In the genomic region with DNA sequence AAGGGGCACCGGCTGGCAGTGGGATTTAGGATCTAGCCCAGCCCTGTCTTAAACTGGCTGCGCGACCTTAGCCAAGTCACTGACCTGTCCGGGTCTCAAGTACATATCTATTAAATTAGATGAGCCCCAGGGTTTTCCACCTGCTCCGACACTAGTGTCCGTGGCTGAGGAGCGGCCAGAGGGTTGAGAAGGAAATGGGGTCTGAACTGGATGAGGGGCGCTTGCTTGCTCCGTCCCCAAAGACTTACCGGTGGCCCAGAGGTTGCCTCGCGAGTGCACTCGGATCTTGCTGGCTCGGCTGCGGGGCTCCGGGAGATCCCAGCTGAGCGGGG, we compare ENCODE assay signal across 8 cellular contexts. TPM values are rescaled to one million over a fixed set of nuclear protein-coding genes. Genes with fewer than 3 reads are reported as not detected.
DNase-seq lines count a peak whose midpoint lies in the region; ATAC-seq, FAIRE-seq and TF ChIP-seq lines count a peak whose summit lies in the region.

No MANE protein-coding gene starts in this region.

- H2AFZ ChIP-seq in H1 (ENCODE audit: low read length): 0 out of 2 replicates have a peak overlapping the region, but pooled peaks have one; percentile 55
- no peak overlapping the region for H2AFZ ChIP-seq in neuronal stem cell (ENCODE audit: low read length)

- no peak for FAIRE-seq in H1 (lab: Jason Lieb, UNC)

- 17% methylated on average over 17 of the region's 17 CpGs; no CpG with 5 or more reads in 1 of the 2 experiments for WGBS in H1 (ENCODE audit: extremely low coverage in 1 of 2, insufficient coverage in 1 of 2, insufficient read length in 1 of 2, insufficient replicate concordance in 2 of 2, low coverage in 1 of 2, low lambda C conversion rate in 2 of 2, missing lambda C conversion rate in 1 of 2), 2 experiments
- no CpG with 5 or more reads among the region's 17 CpGs for WGBS in neuronal stem cell (ENCODE audit: extremely low coverage in 2 of 2, insufficient read length in 2 of 2, insufficient replicate concordance in 1 of 2), 2 donors

- no peak overlapping the region for H3K56ac ChIP-seq in H1 (replicated peaks; ENCODE audit: insufficient read length, low read depth, low read length)

- H3K18ac ChIP-seq in H1 (ENCODE audit: extremely low read depth, low read length): peak overlapping the region; percentile 48
- peak overlapping the region; percentile 4 for H3K18ac ChIP-seq in neuronal stem cell (ENCODE audit: low read length)

- no peaks in the 10 kb centered on the region for H3K27me3 Mint-ChIP-seq in CD4-positive, CD25-positive, alpha-beta regulatory T cell

- TF ChIP-seq CTCF in NB4 (IDR thresholded peaks at IDR 0.05; ENCODE audit: low read depth, low read length) (no peak), H1 (IDR thresholded peaks at IDR 0.05; ENCODE audit: control extremely low read depth in 1 of 3, insufficient read depth in 1 of 3, low read depth in 1 of 3, low read length in 3 of 3) (no peak)

- H4K20me1 ChIP-seq in H1 (replicated peaks in 1 of 2; ENCODE audit: control insufficient read depth in 1 of 2, insufficient read depth in 2 of 2, low read length in 2 of 2): peaks cover 0 to 2% of the 10 kb centered on the region in 2 experiments

- TF ChIP-seq POLR2A in NB4 (IDR thresholded peaks at IDR 0.05; ENCODE audit: extremely low read depth, insufficient read length) (no peak), H1 (IDR thresholded peaks at IDR 0.05; ENCODE audit: control extremely low read depth in 1 of 2, low read depth in 2 of 2, low read length in 2 of 2) (no peak)

- H2BK120ac ChIP-seq in H1 (replicated peaks; ENCODE audit: low read depth, low read length): no peak overlapping the region
- no peak overlapping the region for H2BK120ac ChIP-seq in neuronal stem cell (ENCODE audit: low read depth, low read length)

- H3K9ac ChIP-seq in H1 (replicated peaks in 1 of 4; ENCODE audit: extremely low read depth in 1 of 4, low read depth in 3 of 4, low read length in 3 of 4) (peak overlapping the region in 3 of 4 experiments; percentile 51 to 69 (median 58); a peak in 6 of 7 replicates), neuronal stem cell (ENCODE audit: low read depth, low read length, poor library complexity) (no peak overlapping the region)

- H4K8ac ChIP-seq in H1 (ENCODE audit: extremely low read depth, insufficient read depth, low read length): peak overlapping the region; percentile 57; the same call in 1 of the 2 replicates
- no peak overlapping the region for H4K8ac ChIP-seq in neuronal stem cell (ENCODE audit: low read depth, low read length)

- H3K4me1 ChIP-seq in CD4-positive, CD25-positive, alpha-beta regulatory T cell (ENCODE audit: control insufficient read depth, insufficient read depth, low read length, poor library complexity, severe bottlenecking): peaks cover 38% of the 10 kb centered on the region
- H3K4me1 ChIP-seq in H1 (replicated peaks in 1 of 4; ENCODE audit: control insufficient read depth in 3 of 4, insufficient read depth in 4 of 4, low read length in 3 of 4) (peaks cover 0 to 24% (median 14%) of the 10 kb centered on the region in 4 experiments; a peak in 6 of 7 replicates), neuronal stem cell (ENCODE audit: control insufficient read depth in 2 of 2, insufficient read depth in 1 of 2, low read depth in 1 of 2, low read length in 2 of 2) (peaks cover 1 to 12% of the 10 kb centered on the region in 2 donors)

- H3K4ac ChIP-seq in H1 (replicated peaks; ENCODE audit: insufficient read length, low read depth, low read length) (no peak overlapping the region), neuronal stem cell (ENCODE audit: low read length) (no peak overlapping the region)

- no peak overlapping the region for H4K5ac ChIP-seq in H1 (ENCODE audit: insufficient read length, low read depth, low read length)

- DNase-seq in CD4-positive, CD25-positive, alpha-beta regulatory T cell: no peak
- DNase-seq in NB4 (ENCODE audit: low read depth): peak; percentile 26
- DNase-seq in H1 (ENCODE audit: low read depth in 1 of 2, low spot score in 2 of 2): no peak
- DNase-seq in neuronal stem cell (ENCODE audit: low spot score): no peak
- no peak for DNase-seq in islet precursor cell
- no peak for DNase-seq in effector CD4-positive, alpha-beta T cell

- H2BK5ac ChIP-seq in H1 (ENCODE audit: low read depth, low read length) (0 out of 2 replicates have a peak overlapping the region, but pooled peaks have one; percentile 71), neuronal stem cell (ENCODE audit: low read length) (no peak overlapping the region)

- H3K79me1 ChIP-seq in H1 (ENCODE audit: low read depth, low read length) (peaks cover 5% of the 10 kb centered on the region; the same call in 1 of the 2 replicates), neuronal stem cell (ENCODE audit: low read depth, low read length) (peaks cover 11% of the 10 kb centered on the region)

- no peak overlapping the region for H3K23ac ChIP-seq in H1 (ENCODE audit: insufficient read length)
- H3K23ac ChIP-seq in neuronal stem cell (ENCODE audit: low read depth, low read length, poor library complexity): no peak overlapping the region

- H4K91ac ChIP-seq in H1 (replicated peaks; ENCODE audit: insufficient read length, low read length): no peak overlapping the region
- H4K91ac ChIP-seq in neuronal stem cell (ENCODE audit: low read depth, low read length, poor library complexity): no peak overlapping the region

- no peak for TF ChIP-seq RAD21 in H1 (IDR thresholded peaks at IDR 0.05 in 1 of 2, conservative IDR thresholded peaks at IDR 0.05 in 1 of 2; ENCODE audit: low read depth in 2 of 2, low read length in 2 of 2)

- TF ChIP-seq EP300 in H1 (IDR thresholded peaks at IDR 0.05; ENCODE audit: borderline replicate concordance in 1 of 2, low read depth in 2 of 2, low read length in 2 of 2): no peak

- H3K36me3 Mint-ChIP-seq in CD4-positive, CD25-positive, alpha-beta regulatory T cell: no peaks in the 10 kb centered on the region

- peak overlapping the region; percentile 59 for H3K4me3 ChIP-seq in CD4-positive, CD25-positive, alpha-beta regulatory T cell (ENCODE audit: low read depth, low read length)
- peak overlapping the region; percentile 59 for H3K4me3 ChIP-seq in NB4 (ENCODE audit: low read depth, low read length)
- H3K4me3 ChIP-seq in H1 (ENCODE audit: extremely low read depth in 1 of 4, insufficient read depth in 2 of 4, low read depth in 3 of 4, low read length in 4 of 4): peak overlapping the region; percentile 56 to 74 (median 62)
- H3K4me3 ChIP-seq in neuronal stem cell (ENCODE audit: low read length in 2 of 2): peak overlapping the region in 1 of 2 donors; percentile 80

- H3K27me3 ChIP-seq in CD4-positive, CD25-positive, alpha-beta regulatory T cell (ENCODE audit: control insufficient read depth, insufficient read depth, low read length): no peaks in the 10 kb centered on the region
- H3K27me3 ChIP-seq in H1 (replicated peaks in 1 of 4; ENCODE audit: control insufficient read depth in 3 of 4, extremely low read depth in 1 of 4, insufficient read depth in 3 of 4, low read length in 3 of 4) (peaks cover 0 to 13% (median 9%) of the 10 kb centered on the region in 4 experiments; a peak in 5 of 7 replicates), neuronal stem cell (ENCODE audit: control insufficient read depth in 3 of 3, insufficient read depth in 3 of 3, low read depth in 1 of 3, low read length in 3 of 3) (peaks cover 0 to 4% (median 0%) of the 10 kb centered on the region in 3 experiments)

- H3K4me2 ChIP-seq in H1 (ENCODE audit: insufficient read depth in 1 of 2, low read depth in 2 of 2, low read length in 2 of 2) (peak overlapping the region; percentile 91), neuronal stem cell (ENCODE audit: insufficient read depth, low read length, poor library complexity, severe bottlenecking) (peak overlapping the region; percentile 77)

- no peak for ATAC-seq in CD4-positive, CD25-positive, alpha-beta regulatory T cell (ENCODE audit: low read depth in 2 of 2)
- ATAC-seq in GM21447 (IDR thresholded peaks at IDR 0.05; ENCODE audit: unreplicated experiment): no peak
- no peak for ATAC-seq in GM19452 (IDR thresholded peaks at IDR 0.05; ENCODE audit: unreplicated experiment)

- H2BK12ac ChIP-seq in H1 (ENCODE audit: low read depth, low read length) (no peak overlapping the region), neuronal stem cell (ENCODE audit: low read length) (no peak overlapping the region)

- H3K4me1 Mint-ChIP-seq in CD4-positive, CD25-positive, alpha-beta regulatory T cell: peaks cover 8 to 55% (median 16%) of the 10 kb centered on the region in 4 donors

- peak overlapping the region; percentile 75 for H3K27ac ChIP-seq in CD4-positive, CD25-positive, alpha-beta regulatory T cell (ENCODE audit: insufficient read depth, low read length, poor library complexity, severe bottlenecking)
- H3K27ac ChIP-seq in H1 (ENCODE audit: low read depth, low read length) (no peak overlapping the region), neuronal stem cell (replicated peaks; ENCODE audit: low read length) (no peak overlapping the region)

- H3K9me3 ChIP-seq in CD4-positive, CD25-positive, alpha-beta regulatory T cell (ENCODE audit: control insufficient read depth in 2 of 2, low read length in 2 of 2): no peaks in the 10 kb centered on the region
- H3K9me3 ChIP-seq in H1 (ENCODE audit: insufficient read depth in 2 of 2, low read depth in 1 of 2, low read length in 1 of 2) (no peaks in the 10 kb centered on the region), neuronal stem cell (replicated peaks in 1 of 2; ENCODE audit: control insufficient read depth in 2 of 2, insufficient read depth in 1 of 2, low read depth in 1 of 2, low read length in 2 of 2) (no peaks in the 10 kb centered on the region)

- no peaks in the 10 kb centered on the region for H3K9me3 Mint-ChIP-seq in CD4-positive, CD25-positive, alpha-beta regulatory T cell

- H3K23me2 ChIP-seq in H1 (ENCODE audit: low read depth, low read length): peaks cover 10% of the 10 kb centered on the region

- POLR2A ChIA-PET in H1 (lab: Charles Lee; ENCODE audit: partially characterized antibody): interaction anchor here (1.3 to 1.9 kb wide), 2 partner anchors 9 to 56 kb away, joined by 4 read pairs; no protein-coding TSS in a partner anchor

- H3K4me3 Mint-ChIP-seq in CD4-positive, CD25-positive, alpha-beta regulatory T cell: peak overlapping the region; percentile 66 to 91 (median 79)

- no peak overlapping the region for H2BK20ac ChIP-seq in H1 (ENCODE audit: low read length)

- H2BK15ac ChIP-seq in H1 (ENCODE audit: low read length) (no peak overlapping the region), neuronal stem cell (ENCODE audit: low read length) (no peak overlapping the region)

- peaks cover 0 to 8% of the 10 kb centered on the region in 2 experiments; a peak in 2 of 4 replicates for H3K79me2 ChIP-seq in H1 (ENCODE audit: control insufficient read depth in 1 of 2, insufficient read depth in 2 of 2, low read length in 2 of 2)

- H2AK5ac ChIP-seq in H1 (ENCODE audit: low read depth, low read length): no peak overlapping the region
- peak overlapping the region; percentile 4 for H2AK5ac ChIP-seq in neuronal stem cell (ENCODE audit: low read depth, low read length)

- CTCF ChIA-PET in H1 (lab: Charles Lee; ENCODE audit: partially characterized antibody): interaction anchor here (0.7 to 10.6 kb wide), 12 partner anchors 18 to 495 kb away, joined by 3 to 86 read pairs (median 4); partner anchors contain the start of gene ZSCAN2

- H3K27ac Mint-ChIP-seq in CD4-positive, CD25-positive, alpha-beta regulatory T cell: peak overlapping the region; percentile 73 to 92 (median 81)

- no peak overlapping the region for H3K14ac ChIP-seq in H1 (ENCODE audit: insufficient read length)
- no peak overlapping the region for H3K14ac ChIP-seq in neuronal stem cell (ENCODE audit: low read length)

- H3K36me3 ChIP-seq in CD4-positive, CD25-positive, alpha-beta regulatory T cell (ENCODE audit: control insufficient read depth, insufficient read depth, low read length): no peaks in the 10 kb centered on the region
- H3K36me3 ChIP-seq in H1 (ENCODE audit: control insufficient read depth in 2 of 4, insufficient read depth in 4 of 4, low read length in 3 of 4): peaks cover 0 to 2% (median under 1%) of the 10 kb centered on the region in 4 experiments; a peak in 1 of 8 replicates
- H3K36me3 ChIP-seq in neuronal stem cell (replicated peaks in 1 of 2; ENCODE audit: control insufficient read depth in 2 of 2, insufficient read depth in 2 of 2, low read length in 2 of 2): peaks cover under 1 to 31% of the 10 kb centered on the region in 2 donors

RNA-seq across cellular contexts. Expression of gene NMB, which starts 0.3 kb away (rescaled TPM):
- total RNA-seq in CD4-positive, CD25-positive, alpha-beta regulatory T cell: 2.2 TPM
- 1 to 10 TPM; 5.5 to 7.1 (median 6.7) TPM for polyA plus RNA-seq in CD4-positive, CD25-positive, alpha-beta regulatory T cell
- 9.3 and 12.4 TPM in 2 replicates for total RNA-seq in H1 (2021; fragmentation: NEBNext Ultra II Directional; extraction: Animal tissue kit (Norgen Biotek cat#: 25700))
- 13.6 and 13.7 TPM in 2 replicates for polyA plus RNA-seq in H1 (2011; rRNA removed)
- polyA plus RNA-seq in H1 (2011; cell fraction: cytosol; rRNA removed): 9.7 TPM
- 10.6 TPM for polyA plus RNA-seq in H1 (2011; cell fraction: nucleus; rRNA removed)
- polyA plus RNA-seq in H1 (2012, experiment 1 of 2): 12.4 to 14.5 TPM (median 13.5 TPM) in 4 replicates
- polyA plus RNA-seq in H1 (2012, experiment 2 of 2): 15.5 TPM
- 18.2 TPM for polyA plus RNA-seq in H1 (2013, experiment 1 of 2)
- 20.3 TPM for polyA plus RNA-seq in H1 (2013, experiment 2 of 2)
- 2.4 and 3.3 TPM in 2 replicates for polyA minus RNA-seq in H1 (2011; rRNA and poly(A)+ RNA removed)
- polyA minus RNA-seq in H1 (2011; cell fraction: cytosol; rRNA and poly(A)+ RNA removed): 3.9 TPM
- polyA minus RNA-seq in H1 (2011; cell fraction: nucleus; rRNA and poly(A)+ RNA removed): 5.5 TPM
- polyA plus RNA-seq in neuronal stem cell (2013, experiment 1 of 2): 7.4 TPM
- 6.4 TPM for polyA plus RNA-seq in neuronal stem cell (2013, experiment 2 of 2)

RNA-seq across cellular contexts. Expression of gene WDR73, which starts 3.6 kb away (rescaled TPM):
- total RNA-seq in CD4-positive, CD25-positive, alpha-beta regulatory T cell: 19.6 TPM
- 10 to 100 TPM; 12.9 to 19.2 (median 16.1) TPM for polyA plus RNA-seq in CD4-positive, CD25-positive, alpha-beta regulatory T cell
- total RNA-seq in H1 (2021; fragmentation: NEBNext Ultra II Directional; extraction: Animal tissue kit (Norgen Biotek cat#: 25700)): 21.0 and 23.1 TPM in 2 replicates
- 21.4 and 22.7 TPM in 2 replicates for polyA plus RNA-seq in H1 (2011; rRNA removed)
- polyA plus RNA-seq in H1 (2011; cell fraction: cytosol; rRNA removed): 26.5 TPM
- polyA plus RNA-seq in H1 (2011; cell fraction: nucleus; rRNA removed): 35.3 TPM
- 23.4 to 28.2 TPM (median 26.3 TPM) in 4 replicates for polyA plus RNA-seq in H1 (2012, experiment 1 of 2)
- polyA plus RNA-seq in H1 (2012, experiment 2 of 2): 12.4 TPM
- 17.0 TPM for polyA plus RNA-seq in H1 (2013, experiment 1 of 2)
- 15.0 TPM for polyA plus RNA-seq in H1 (2013, experiment 2 of 2)
- polyA minus RNA-seq in H1 (2011; rRNA and poly(A)+ RNA removed): 30.2 and 37.8 TPM in 2 replicates
- polyA minus RNA-seq in H1 (2011; cell fraction: cytosol; rRNA and poly(A)+ RNA removed): 12.8 TPM
- 27.3 TPM for polyA minus RNA-seq in H1 (2011; cell fraction: nucleus; rRNA and poly(A)+ RNA removed)
- polyA plus RNA-seq in neuronal stem cell (2013, experiment 1 of 2): 17.7 TPM
- polyA plus RNA-seq in neuronal stem cell (2013, experiment 2 of 2): 19.6 TPM

RNA-seq across cellular contexts. Expression of gene ZSCAN2, which starts 56.9 kb away (rescaled TPM):
- total RNA-seq in CD4-positive, CD25-positive, alpha-beta regulatory T cell: 4.8 TPM
- polyA plus RNA-seq in CD4-positive, CD25-positive, alpha-beta regulatory T cell: 10 to 100 TPM in 2 of 4 donors, 1 to 10 TPM in 2; 6.9 to 12.4 (median 9.4) TPM
- 37.3 and 52.4 TPM in 2 replicates for total RNA-seq in H1 (2021; fragmentation: NEBNext Ultra II Directional; extraction: Animal tissue kit (Norgen Biotek cat#: 25700))
- polyA plus RNA-seq in H1 (2011; rRNA removed): 22.8 and 23.6 TPM in 2 replicates
- 29.9 TPM for polyA plus RNA-seq in H1 (2011; cell fraction: cytosol; rRNA removed)
- polyA plus RNA-seq in H1 (2011; cell fraction: nucleus; rRNA removed): 27.6 TPM
- 32.9 to 34.2 TPM (median 33.4 TPM) in 4 replicates for polyA plus RNA-seq in H1 (2012, experiment 1 of 2)
- polyA plus RNA-seq in H1 (2012, experiment 2 of 2): 21.4 TPM
- 30.3 TPM for polyA plus RNA-seq in H1 (2013, experiment 1 of 2)
- 30.0 TPM for polyA plus RNA-seq in H1 (2013, experiment 2 of 2)
- 41.6 and 47.8 TPM in 2 replicates for polyA minus RNA-seq in H1 (2011; rRNA and poly(A)+ RNA removed)
- polyA minus RNA-seq in H1 (2011; cell fraction: cytosol; rRNA and poly(A)+ RNA removed): 20.1 TPM
- 32.6 TPM for polyA minus RNA-seq in H1 (2011; cell fraction: nucleus; rRNA and poly(A)+ RNA removed)
- 7.7 TPM for polyA plus RNA-seq in neuronal stem cell (2013, experiment 1 of 2)
- polyA plus RNA-seq in neuronal stem cell (2013, experiment 2 of 2): 8.2 TPM

RNA-seq across cellular contexts. Expression of gene SEC11A, which starts 58.2 kb away (rescaled TPM):
- 72.9 TPM for total RNA-seq in CD4-positive, CD25-positive, alpha-beta regulatory T cell
- 100 to 1,000 TPM; 152 to 186 (median 163) TPM for polyA plus RNA-seq in CD4-positive, CD25-positive, alpha-beta regulatory T cell
- 250 and 268 TPM in 2 replicates for total RNA-seq in H1 (2021; fragmentation: NEBNext Ultra II Directional; extraction: Animal tissue kit (Norgen Biotek cat#: 25700))
- 142 and 316 TPM in 2 replicates for polyA plus RNA-seq in H1 (2011; rRNA removed)
- 307 TPM for polyA plus RNA-seq in H1 (2011; cell fraction: cytosol; rRNA removed)
- 30.7 TPM for polyA plus RNA-seq in H1 (2011; cell fraction: nucleus; rRNA removed)
- polyA plus RNA-seq in H1 (2012, experiment 1 of 2): 241 to 354 TPM (median 260 TPM) in 4 replicates
- polyA plus RNA-seq in H1 (2012, experiment 2 of 2): 82.6 TPM
- polyA plus RNA-seq in H1 (2013, experiment 1 of 2): 343 TPM
- polyA plus RNA-seq in H1 (2013, experiment 2 of 2): 407 TPM
- 46.4 and 59.7 TPM in 2 replicates for polyA minus RNA-seq in H1 (2011; rRNA and poly(A)+ RNA removed)
- polyA minus RNA-seq in H1 (2011; cell fraction: cytosol; rRNA and poly(A)+ RNA removed): 60.8 TPM
- 34.8 TPM for polyA minus RNA-seq in H1 (2011; cell fraction: nucleus; rRNA and poly(A)+ RNA removed)
- 292 TPM for polyA plus RNA-seq in neuronal stem cell (2013, experiment 1 of 2)
- polyA plus RNA-seq in neuronal stem cell (2013, experiment 2 of 2): 291 TPM
